In genomic region chr17:41061969-41062368, GRCh38 we compare ENCODE assay signal across 13 cellular contexts. TPM values are rescaled to one million over a fixed set of nuclear protein-coding genes. Genes with fewer than 3 reads are reported as not detected.
A peak's percentile ranks its signal among the peaks of the same experiment; 100 is the strongest.
DNase-seq lines count a peak whose midpoint lies in the region; ATAC-seq and TF ChIP-seq lines count a peak whose summit lies in the region.
"Had no signal": no experiment of that assay in that cellular context is flagged by ENCODE, and none has a peak within 500 bp of the region (broad histone marks: within the 10 kb centered on the region; RNA-seq: fewer than 3 reads in every experiment).

No MANE protein-coding gene starts in this region.

- CTCF ChIA-PET in AG04450 (lab: Charles Lee) = interaction anchor here (1.2 kb wide), 1 partner anchor 487 kb away, joined by 3 read pairs; no protein-coding TSS in a partner anchor

- ATAC-seq in GM19324 (IDR thresholded peaks at IDR 0.05; ENCODE audit: low FRiP score, unreplicated experiment) = no peak
- no peak for ATAC-seq in GM18870 (IDR thresholded peaks at IDR 0.05; ENCODE audit: unreplicated experiment)
- ATAC-seq: activated naive CD4-positive, alpha-beta T cell treated with anti-CD3 and anti-CD28 coated beads, Interleukin-2, amount 50 U/mL, for 72 hours had no signal

- H3K9me3 ChIP-seq in AG04450 (ENCODE audit: control insufficient read depth, insufficient read depth, low read length) = no peaks in the 10 kb centered on the region
- H3K9me3 ChIP-seq: thyroid gland had no signal

- H3K27me3 ChIP-seq in AG04450 (ENCODE audit: control insufficient read depth, insufficient read depth, low read length) = no peaks in the 10 kb centered on the region
- H3K27me3 ChIP-seq: BLaER1 treated with 17β-estradiol and CSF1 and Interleukin-3, amounts not matched to agents 10 nM and 100 nM; thyroid gland had no signal

- H3K4me3 ChIP-seq in AG04450 (ENCODE audit: low read depth, low read length) = no peak overlapping the region
- H3K4me3 ChIP-seq: BLaER1 treated with 17β-estradiol and CSF1 and Interleukin-3, amounts not matched to agents 10 nM and 100 nM; thyroid gland had no signal

- H3K27ac ChIP-seq in AG04450 (ENCODE audit: low read depth, low read length) = peak overlapping the region; percentile 86
- H3K27ac ChIP-seq: BLaER1 treated with 17β-estradiol and CSF1 and Interleukin-3, amounts not matched to agents 10 nM and 100 nM; thyroid gland had no signal

- TF ChIP-seq CTCF in AG04450 (IDR thresholded peaks at IDR 0.05; ENCODE audit: low read depth, low read length) = no peak

- POLR2A ChIA-PET in AG04450 (lab: Yijun Ruan, JAX) = interaction anchor here (1.2 kb wide), 1 partner anchor 14 kb away, joined by 3 read pairs; no protein-coding TSS in a partner anchor

- peak; percentile 86 for DNase-seq in AG04450 (ENCODE audit: low read depth, low spot score)
- peak; percentile 88 for DNase-seq in RPMI7951 (ENCODE audit: low read depth)
- peak; percentile 82 for DNase-seq in foreskin melanocyte
- no peak for DNase-seq in activated T-cell treated with anti-CD3 and anti-CD28 coated beads, Interleukin-2, amount 50 U/mL, for 48 hours
- DNase-seq: activated B cell treated with CpG ODN at 0.5 μM for 24 hours, midbrain, NCI-H1105, thyroid gland had no signal

RNA-seq across cellular contexts. Expression of gene KRTAP2-3, which starts 2.1 kb away (rescaled TPM):
- polyA plus RNA-seq in AG04450 (2011; rRNA removed) = 1.3 and 2.5 TPM in 2 replicates
- 0.91 and 1.1 TPM in 2 replicates for polyA minus RNA-seq in AG04450 (2011; rRNA and poly(A)+ RNA removed)
- not detected in 2 replicates for total RNA-seq in RPMI7951 (2014; rRNA removed; shearing (Covaris generic))
- total RNA-seq: activated B cell treated with CpG ODN at 0.5 μM for 24 hours; activated naive CD4-positive, alpha-beta T cell treated with anti-CD3 and anti-CD28 coated beads, Interleukin-2, amount 50 U/mL, for 72 hours; frontal cortex; thyroid gland had no signal

RNA-seq across cellular contexts. Expression of gene KRTAP2-4, which starts 3.7 kb away (rescaled TPM):
- not detected in 2 replicates for polyA plus RNA-seq in AG04450 (2011; rRNA removed)
- polyA minus RNA-seq in AG04450 (2011; rRNA and poly(A)+ RNA removed) = not detected in 2 replicates
- not detected in 2 replicates for total RNA-seq in RPMI7951 (2014; rRNA removed; shearing (Covaris generic))
- total RNA-seq: activated B cell treated with CpG ODN at 0.5 μM for 24 hours; activated naive CD4-positive, alpha-beta T cell treated with anti-CD3 and anti-CD28 coated beads, Interleukin-2, amount 50 U/mL, for 72 hours; frontal cortex; thyroid gland had no signal

RNA-seq across cellular contexts. Expression of gene KRTAP2-2, which starts 6.9 kb away (rescaled TPM):
- not detected in 2 replicates for polyA plus RNA-seq in AG04450 (2011; rRNA removed)
- polyA minus RNA-seq in AG04450 (2011; rRNA and poly(A)+ RNA removed) = 0.32 TPM in 1 of 2 replicates, not detected in the other
- not detected in 2 replicates for total RNA-seq in RPMI7951 (2014; rRNA removed; shearing (Covaris generic))
- total RNA-seq: activated B cell treated with CpG ODN at 0.5 μM for 24 hours; activated naive CD4-positive, alpha-beta T cell treated with anti-CD3 and anti-CD28 coated beads, Interleukin-2, amount 50 U/mL, for 72 hours; frontal cortex; thyroid gland had no signal

RNA-seq across cellular contexts. Expression of gene KRTAP2-1, which starts 14.9 kb away (rescaled TPM):
- polyA plus RNA-seq in AG04450 (2011; rRNA removed) = not detected in 2 replicates
- polyA minus RNA-seq in AG04450 (2011; rRNA and poly(A)+ RNA removed) = not detected in 2 replicates
- 0.48 TPM in 1 of 2 replicates, not detected in the other for total RNA-seq in RPMI7951 (2014; rRNA removed; shearing (Covaris generic))
- total RNA-seq: activated B cell treated with CpG ODN at 0.5 μM for 24 hours; activated naive CD4-positive, alpha-beta T cell treated with anti-CD3 and anti-CD28 coated beads, Interleukin-2, amount 50 U/mL, for 72 hours; frontal cortex; thyroid gland had no signal

RNA-seq across cellular contexts. Expression of gene KRTAP1-1, which starts 20.7 kb away (rescaled TPM):
- 0.19 and 0.27 TPM in 2 replicates for polyA plus RNA-seq in AG04450 (2011; rRNA removed)
- polyA minus RNA-seq in AG04450 (2011; rRNA and poly(A)+ RNA removed) = 0.30 TPM in 1 of 2 replicates, not detected in the other
- total RNA-seq in RPMI7951 (2014; rRNA removed; shearing (Covaris generic)) = not detected in 2 replicates
- total RNA-seq: activated B cell treated with CpG ODN at 0.5 μM for 24 hours; activated naive CD4-positive, alpha-beta T cell treated with anti-CD3 and anti-CD28 coated beads, Interleukin-2, amount 50 U/mL, for 72 hours; frontal cortex; thyroid gland had no signal

Comparison
In these comparisons a context has a peak if more than half of its experiments do, and no peak if none do; other contexts are left out.
1. DNase-seq: peak in AG04450 (single experiment), RPMI7951 (single experiment) and foreskin melanocyte (single experiment); none in activated T-cell treated with anti-CD3 and anti-CD28 coated beads, Interleukin-2, amount 50 U/mL, for 48 hours (0 of 2).